In genomic region chr2:120220756-120221155, GRCh38 we compare ENCODE assay signal across 14 cellular contexts. TPM values are rescaled to one million over a fixed set of nuclear protein-coding genes. Genes with fewer than 3 reads are reported as not detected.
A peak's percentile ranks its signal among the peaks of the same experiment; 100 is the strongest.
DNase-seq lines count a peak whose midpoint lies in the region; FAIRE-seq and TF ChIP-seq lines count a peak whose summit lies in the region.
"Had no signal": no experiment of that assay in that cellular context is flagged by ENCODE, and none has a peak within 500 bp of the region (broad histone marks: within the 10 kb centered on the region; RNA-seq: fewer than 3 reads in every experiment).

No MANE protein-coding gene starts in this region.

- no peak overlapping the region for H2AFZ ChIP-seq in astrocyte (ENCODE audit: low read depth, low read length)

- H3K4me1 Mint-ChIP-seq in T-helper 1 cell treated with Interleukin-12 subunit alpha and Interleukin-12 subunit beta and Interleukin-4 antibody, amounts not matched to agents 30 μg/mL and 1 μg/mL, for 36 hours (ENCODE audit: low read depth): peaks cover 47% of the 10 kb centered on the region
- peaks cover 16% of the 10 kb centered on the region for H3K4me1 Mint-ChIP-seq in astrocyte (ENCODE audit: low read depth, unreplicated experiment)
- H3K4me1 Mint-ChIP-seq in neural crest cell: peaks cover 18% of the 10 kb centered on the region

- H3K36me3 ChIP-seq in H7 (replicated peaks; ENCODE audit: control insufficient read depth, insufficient read depth, low read length): no peaks in the 10 kb centered on the region
- no peaks in the 10 kb centered on the region for H3K36me3 ChIP-seq in astrocyte (ENCODE audit: insufficient read depth, low read length)
- H3K36me3 ChIP-seq in vagina: no peaks in the 10 kb centered on the region

- H3K9me3 ChIP-seq in astrocyte (ENCODE audit: insufficient read depth, low read depth, low read length): peaks cover 7% of the 10 kb centered on the region
- no peaks in the 10 kb centered on the region for H3K9me3 ChIP-seq in vagina
- H3K9me3 ChIP-seq: MG63 had no signal

- peak overlapping the region; percentile 85 for H3K4me2 ChIP-seq in astrocyte (ENCODE audit: low read length)

- no peak overlapping the region for H3K9ac ChIP-seq in astrocyte (ENCODE audit: low read length)

- H3K36me3 Mint-ChIP-seq in T-helper 1 cell treated with Interleukin-12 subunit alpha and Interleukin-12 subunit beta and Interleukin-4 antibody, amounts not matched to agents 30 μg/mL and 1 μg/mL, for 36 hours (ENCODE audit: low read depth): peaks cover 46% of the 10 kb centered on the region
- H3K36me3 Mint-ChIP-seq in astrocyte (ENCODE audit: low read depth, unreplicated experiment) (peaks cover 7% of the 10 kb centered on the region), neural crest cell (ENCODE audit: low read depth) (peaks cover 37% of the 10 kb centered on the region)

- intact Hi-C loops in vagina (cut with DNase I): loop anchor here (10.0 kb wide), 1 partner anchor 94 kb away; no protein-coding TSS in a partner anchor

- H3K79me2 ChIP-seq in astrocyte (ENCODE audit: insufficient read depth, low read length): peaks cover 21% of the 10 kb centered on the region

- no peak for TF ChIP-seq POLR2A in vagina (IDR thresholded peaks at IDR 0.05)

- H3K4me3 Mint-ChIP-seq in T-helper 1 cell treated with Interleukin-12 subunit alpha and Interleukin-12 subunit beta and Interleukin-4 antibody, amounts not matched to agents 30 μg/mL and 1 μg/mL, for 36 hours: peak overlapping the region; percentile 75
- H3K4me3 Mint-ChIP-seq in astrocyte (ENCODE audit: unreplicated experiment) (peak overlapping the region; percentile 18), neural crest cell (peak overlapping the region; percentile 84)
- H3K4me3 Mint-ChIP-seq: activated CD8-positive, alpha-beta T cell treated with anti-CD3 and anti-CD28 coated beads, Interleukin-2, amount 10 ng/mL, durations not matched to agents 7 days and 5 days had no signal

- peak overlapping the region; percentile 55 for H3K27ac Mint-ChIP-seq in T-helper 1 cell treated with Interleukin-12 subunit alpha and Interleukin-12 subunit beta and Interleukin-4 antibody, amounts not matched to agents 30 μg/mL and 1 μg/mL, for 36 hours
- H3K27ac Mint-ChIP-seq in astrocyte (ENCODE audit: unreplicated experiment) (no peak overlapping the region), neural crest cell (ENCODE audit: unreplicated experiment) (no peak overlapping the region)
- H3K27ac Mint-ChIP-seq: activated CD8-positive, alpha-beta T cell treated with anti-CD3 and anti-CD28 coated beads, Interleukin-2, amount 10 ng/mL, durations not matched to agents 7 days and 5 days had no signal

- H3K27ac ChIP-seq in astrocyte (ENCODE audit: low read depth, low read length) (no peak overlapping the region), vagina (no peak overlapping the region)
- H3K27ac ChIP-seq: tibial nerve had no signal

- DNase-seq in T-helper 1 cell (no peak), H7 (peak; percentile 9), astrocyte (ENCODE audit: low read depth) (no peak), neural crest cell (ENCODE audit: low read depth, low spot score) (no peak), GM20000 (ENCODE audit: low spot score) (no peak), vagina (ENCODE audit: extremely low spot score in 2 of 2) (no peak)
- no peak for DNase-seq in activated CD4-positive, alpha-beta T cell treated with anti-CD3 and anti-CD28 coated beads, Interleukin-2, amount 50 U/mL, for 4 hours
- DNase-seq: 8988T, MG63, NCI-H2107, NCI-H82 had no signal

- TF ChIP-seq CTCF in astrocyte (IDR thresholded peaks at IDR 0.05; ENCODE audit: insufficient read depth, low read depth, low read length) (no peak), neural crest cell (conservative IDR thresholded peaks at IDR 0.05) (no peak), GM20000 (IDR thresholded peaks at IDR 0.05; ENCODE audit: extremely low read depth, missing control alignments) (no peak), vagina (IDR thresholded peaks at IDR 0.05) (no peak)

- peaks cover 5% of the 10 kb centered on the region for H3K9me3 Mint-ChIP-seq in T-helper 1 cell treated with Interleukin-12 subunit alpha and Interleukin-12 subunit beta and Interleukin-4 antibody, amounts not matched to agents 30 μg/mL and 1 μg/mL, for 36 hours
- H3K9me3 Mint-ChIP-seq in astrocyte (ENCODE audit: unreplicated experiment) (peaks cover 11% of the 10 kb centered on the region), neural crest cell (peaks cover 8% of the 10 kb centered on the region)

- FAIRE-seq in astrocyte (lab: Jason Lieb, UNC): no peak

- H3K27me3 Mint-ChIP-seq in T-helper 1 cell treated with Interleukin-12 subunit alpha and Interleukin-12 subunit beta and Interleukin-4 antibody, amounts not matched to agents 30 μg/mL and 1 μg/mL, for 36 hours (ENCODE audit: low read depth): no peaks in the 10 kb centered on the region
- H3K27me3 Mint-ChIP-seq in astrocyte (ENCODE audit: low read depth, unreplicated experiment) (peaks cover 12% of the 10 kb centered on the region), neural crest cell (ENCODE audit: low read depth) (peaks cover 16% of the 10 kb centered on the region)

- H3K4me3 ChIP-seq in H7 (ENCODE audit: insufficient read depth, low read depth, low read length) (no peak overlapping the region), astrocyte (ENCODE audit: insufficient read depth, low read depth, low read length) (no peak overlapping the region), vagina (no peak overlapping the region)
- H3K4me3 ChIP-seq: MG63, tibial nerve had no signal

- H4K20me1 ChIP-seq in astrocyte (ENCODE audit: insufficient read depth, low read length): peaks cover 31% of the 10 kb centered on the region

- peaks cover 4% of the 10 kb centered on the region for H3K4me1 ChIP-seq in astrocyte (ENCODE audit: insufficient read depth, low read length)
- peaks cover 43% of the 10 kb centered on the region for H3K4me1 ChIP-seq in vagina

- H3K27me3 ChIP-seq in H7 (ENCODE audit: control insufficient read depth, insufficient read depth, low read length) (peaks cover 21% of the 10 kb centered on the region), astrocyte (ENCODE audit: insufficient read depth, low read length) (no peaks in the 10 kb centered on the region), vagina (no peaks in the 10 kb centered on the region)
- H3K27me3 ChIP-seq: MG63, tibial nerve had no signal

RNA-seq across cellular contexts. Expression of gene TMEM185B, which starts 2.4 kb away (rescaled TPM):
- total RNA-seq in H7 (2014; rRNA removed; shearing (Covaris generic)): 6.7 and 9.9 TPM in 2 replicates
- 27.9 and 30.8 TPM in 2 replicates for total RNA-seq in astrocyte
- total RNA-seq in neural crest cell: 22.4 and 22.7 TPM in 2 replicates
- total RNA-seq in vagina: 29.5 TPM

RNA-seq across cellular contexts. Expression of gene RALB, which starts 31.9 kb away (rescaled TPM):
- 11.1 and 13.5 TPM in 2 replicates for total RNA-seq in H7 (2014; rRNA removed; shearing (Covaris generic))
- 44.5 and 49.4 TPM in 2 replicates for total RNA-seq in astrocyte
- 29.3 and 30.0 TPM in 2 replicates for total RNA-seq in neural crest cell
- 44.0 TPM for total RNA-seq in vagina

Comparison
In these comparisons a context has a peak if more than half of its experiments do, and no peak if none do; other contexts are left out.
1. H3K4me3 Mint-ChIP-seq: peak in every context shown above with its lines; median percentile 84 in neural crest cell; 75 in T-helper 1 cell treated with Interleukin-12 subunit alpha and Interleukin-12 subunit beta and Interleukin-4 antibody, amounts not matched to agents 30 μg/mL and 1 μg/mL, for 36 hours; 18 in astrocyte.